In genomic region chr2:239465017-239466001, GRCh38 we compare ENCODE assay signal across 8 cellular contexts.
DNase-seq lines count a peak whose midpoint lies in the region; ATAC-seq lines count a peak whose summit lies in the region.

No MANE protein-coding gene starts in this region.

- ATAC-seq in left colon (peak; percentile 67), GM21825 (IDR thresholded peaks at IDR 0.05; ENCODE audit: unreplicated experiment) (no peak), GM21423 (IDR thresholded peaks at IDR 0.05; ENCODE audit: unreplicated experiment) (no peak)

- intact Hi-C loops in left colon (cut with DNase I, micrococcal nuclease), result no loop called here

- peak; percentile 7 for DNase-seq in activated T-cell treated with anti-CD3 and anti-CD28 coated beads, Interleukin-2, amount 50 U/mL, for 1 hour
- DNase-seq in activated T-cell treated with anti-CD3 and anti-CD28 coated beads for 4 hours, result no peak
- DNase-seq in amygdala (lab: John Stamatoyannopoulos, UW), result peak in 51 of 56 donors; percentile 16 to 89 (median 67)
- DNase-seq in left colon, result peak; percentile 65 to 66
- peak; percentile 68 for DNase-seq in ureter (ENCODE audit: low spot score)
- DNase-seq in NCI-H526 treated with DMSO at 0.1 percent for 48 hours (lab: John Stamatoyannopoulos, UW), result no peak

Comparison
In these comparisons a context has a peak if more than half of its experiments do, and no peak if none do; other contexts are left out.
1. DNase-seq: peak in activated T-cell treated with anti-CD3 and anti-CD28 coated beads, Interleukin-2, amount 50 U/mL, for 1 hour (single experiment), amygdala (51 of 56), left colon (2 of 2) and ureter (single experiment); none in activated T-cell treated with anti-CD3 and anti-CD28 coated beads for 4 hours (single experiment) and NCI-H526 treated with DMSO at 0.1 percent for 48 hours (single experiment).